ENCODE assay signal across 20 cellular contexts in genomic region chr2:241505781-241506201, GRCh38. TPM values are rescaled to one million over a fixed set of nuclear protein-coding genes. Genes with fewer than 3 reads are reported as not detected.
A peak's percentile ranks its signal among the peaks of the same experiment; 100 is the strongest.
DNase-seq lines count a peak whose midpoint lies in the region; ATAC-seq and TF ChIP-seq lines count a peak whose summit lies in the region.
"Had no signal": no experiment of that assay in that cellular context is flagged by ENCODE, and none has a peak within 500 bp of the region (broad histone marks: within the 10 kb centered on the region; RNA-seq: fewer than 3 reads in every experiment).

No MANE protein-coding gene starts in this region.

- H2AFZ ChIP-seq in SK-N-SH (ENCODE audit: low read depth), result no peak overlapping the region

- H3K9ac ChIP-seq in SK-N-SH (no peak overlapping the region), skeletal muscle satellite cell (ENCODE audit: low read depth, low read length) (no peak overlapping the region)

- 95% methylated on average over 4 of the region's 7 CpGs for WGBS in SK-N-SH (ENCODE audit: low lambda C conversion rate)

- H3K27me3 ChIP-seq in SK-N-SH (ENCODE audit: insufficient read depth) (no peaks in the 10 kb centered on the region), skeletal muscle satellite cell (ENCODE audit: control insufficient read depth, insufficient read depth, low read length) (no peaks in the 10 kb centered on the region)

- H4K20me1 ChIP-seq in SK-N-SH (ENCODE audit: insufficient read depth), result peaks cover 49% of the 10 kb centered on the region

- peaks cover 7 to 32% of the 10 kb centered on the region in 2 experiments; a peak in 2 of 4 replicates for H3K4me1 ChIP-seq in SK-N-SH (ENCODE audit: control insufficient read depth in 1 of 2, insufficient read depth in 2 of 2, low read depth in 1 of 2, low read length in 1 of 2)
- peaks cover 31% of the 10 kb centered on the region for H3K4me1 ChIP-seq in skeletal muscle satellite cell (ENCODE audit: control insufficient read depth, insufficient read depth, low read length)

- no peak for ATAC-seq in SK-N-SH treated with all-trans-retinoic acid at 6 μM for 48 hours
- ATAC-seq in GM18858 (IDR thresholded peaks at IDR 0.05; ENCODE audit: unreplicated experiment), result no peak
- no peak for ATAC-seq in natural killer cell

- CTCF ChIA-PET in SK-N-SH (lab: Yijun Ruan, JAX), result interaction anchor here (1.2 kb wide), 1 partner anchor 93 kb away, joined by 4 read pairs; no protein-coding TSS in a partner anchor
- CTCF ChIA-PET in RWPE1 (lab: Yijun Ruan, JAX), result no interaction called here

- H3K27ac ChIP-seq in SK-N-SH (ENCODE audit: low read depth in 2 of 2, low read length in 1 of 2) (peak overlapping the region in 1 of 2 experiments; percentile 4; a peak in 1 of 4 replicates), RWPE1 (peak overlapping the region; percentile 85)

- H3K4me2 ChIP-seq in SK-N-SH (peak overlapping the region; percentile 44; the same call in 1 of the 2 replicates), skeletal muscle satellite cell (ENCODE audit: low read length) (peak overlapping the region; percentile 88)

- no peak overlapping the region for H3K4me3 Mint-ChIP-seq in natural killer cell
- H3K4me3 Mint-ChIP-seq: T-helper 1 cell treated with Interleukin-12 subunit alpha and Interleukin-12 subunit beta and Interleukin-4 antibody, amounts not matched to agents 30 μg/mL and 1 μg/mL, for 36 hours had no signal

- TF ChIP-seq EP300 in SK-N-SH (IDR thresholded peaks at IDR 0.05; ENCODE audit: borderline replicate concordance in 1 of 2, low read depth in 1 of 2, low read length in 1 of 2), result no peak

- POLR2A ChIA-PET in SK-N-SH (lab: Yijun Ruan, JAX) (no interaction called here), RWPE1 (lab: Yijun Ruan, JAX; ENCODE audit: low non-redundant PET) (no interaction called here)

- no peaks in the 10 kb centered on the region for H3K27me3 Mint-ChIP-seq in natural killer cell (ENCODE audit: low read depth in 2 of 2)
- H3K27me3 Mint-ChIP-seq: naive B cell had no signal

- H3K9me2 ChIP-seq in SK-N-SH, result no peaks in the 10 kb centered on the region

- peaks cover 73% of the 10 kb centered on the region for H3K79me2 ChIP-seq in SK-N-SH (ENCODE audit: insufficient read depth)

- no peaks in the 10 kb centered on the region for H3K9me3 Mint-ChIP-seq in natural killer cell
- H3K9me3 Mint-ChIP-seq: naive B cell; T-helper 1 cell treated with Interleukin-12 subunit alpha and Interleukin-12 subunit beta and Interleukin-4 antibody, amounts not matched to agents 30 μg/mL and 1 μg/mL, for 36 hours had no signal

- H3K4me1 Mint-ChIP-seq in natural killer cell, result peaks cover 7 to 31% of the 10 kb centered on the region in 2 donors

- H3K4me3 ChIP-seq in SK-N-SH (ENCODE audit: low read depth in 2 of 2, low read length in 1 of 2) (no peak overlapping the region), iPS-18c (ENCODE audit: insufficient read depth, low read depth, low read length) (peak overlapping the region; percentile 15; the same call in 1 of the 2 replicates), skeletal muscle satellite cell (ENCODE audit: low read length) (peak overlapping the region; percentile 97)
- H3K4me3 ChIP-seq: lung had no signal

- intact Hi-C loops in natural killer cell (cut with micrococcal nuclease), result loop anchor here (5.0 kb wide), 2 partner anchors 132 to 188 kb away; partner anchors contain the start of genes ATG4B, HDLBP, SEPTIN2 and THAP4

- H3K36me3 ChIP-seq in SK-N-SH (replicated peaks in 1 of 2; ENCODE audit: control insufficient read depth in 1 of 2, insufficient read depth in 2 of 2, low read length in 1 of 2) (peaks cover 0 to 6% of the 10 kb centered on the region in 2 experiments), skeletal muscle satellite cell (ENCODE audit: insufficient read depth, low read length) (peaks cover 11% of the 10 kb centered on the region)

- TF ChIP-seq RAD21 in SK-N-SH (IDR thresholded peaks at IDR 0.05; ENCODE audit: low read length), result no peak

- H3K36me3 Mint-ChIP-seq in natural killer cell, result no peaks in the 10 kb centered on the region
- H3K36me3 Mint-ChIP-seq: naive B cell had no signal

- no peaks in the 10 kb centered on the region for H3F3A ChIP-seq in SK-N-SH (replicated peaks; ENCODE audit: insufficient read depth)

- no peaks in the 10 kb centered on the region for H3K9me3 ChIP-seq in SK-N-SH
- H3K9me3 ChIP-seq in iPS-18c (ENCODE audit: control insufficient read depth, insufficient read depth, low read length), result no peaks in the 10 kb centered on the region
- H3K9me3 ChIP-seq in skeletal muscle satellite cell (replicated peaks; ENCODE audit: low read length), result no peaks in the 10 kb centered on the region

- H3K27ac Mint-ChIP-seq in natural killer cell, result no peak overlapping the region
- H3K27ac Mint-ChIP-seq: T-helper 1 cell treated with Interleukin-12 subunit alpha and Interleukin-12 subunit beta and Interleukin-4 antibody, amounts not matched to agents 30 μg/mL and 1 μg/mL, for 36 hours had no signal

- TF ChIP-seq CTCF in SK-N-SH (IDR thresholded peaks at IDR 0.05), result no peak
- no peak for TF ChIP-seq CTCF in RWPE1 (conservative IDR thresholded peaks at IDR 0.05; ENCODE audit: low read depth)
- no peak for TF ChIP-seq CTCF in natural killer cell (IDR thresholded peaks at IDR 0.05)

- DNase-seq in SK-N-SH (peak; percentile 21), RWPE1 (ENCODE audit: low spot score) (no peak), NCI-H2081 treated with DMSO at 0.1 percent for 48 hours (lab: John Stamatoyannopoulos, UW) (no peak), natural killer cell (no peak)
- DNase-seq: 8988T; activated gamma-delta T cell treated with Interleukin-2 at 50 U/mL for 16 hours; AML-193; hypothalamus; naive B cell; NCI-H1417 treated with DMSO at 0.1 percent for 48 hours; NCI-H2171; NCI-H526 treated with DMSO at 0.1 percent for 48 hours; small intestine; stimulated activated CD4-positive, alpha-beta T cell treated with anti-CD3 and anti-CD28 coated beads, Interleukin-4, amount 100 ng/mL, for 24 hours had no signal

TF ChIP-seq in SK-N-SH, 30 proteins besides CTCF, POLR2A, EP300 and RAD21 (continues in another document):
- TF ChIP-seq, protein P1, sequence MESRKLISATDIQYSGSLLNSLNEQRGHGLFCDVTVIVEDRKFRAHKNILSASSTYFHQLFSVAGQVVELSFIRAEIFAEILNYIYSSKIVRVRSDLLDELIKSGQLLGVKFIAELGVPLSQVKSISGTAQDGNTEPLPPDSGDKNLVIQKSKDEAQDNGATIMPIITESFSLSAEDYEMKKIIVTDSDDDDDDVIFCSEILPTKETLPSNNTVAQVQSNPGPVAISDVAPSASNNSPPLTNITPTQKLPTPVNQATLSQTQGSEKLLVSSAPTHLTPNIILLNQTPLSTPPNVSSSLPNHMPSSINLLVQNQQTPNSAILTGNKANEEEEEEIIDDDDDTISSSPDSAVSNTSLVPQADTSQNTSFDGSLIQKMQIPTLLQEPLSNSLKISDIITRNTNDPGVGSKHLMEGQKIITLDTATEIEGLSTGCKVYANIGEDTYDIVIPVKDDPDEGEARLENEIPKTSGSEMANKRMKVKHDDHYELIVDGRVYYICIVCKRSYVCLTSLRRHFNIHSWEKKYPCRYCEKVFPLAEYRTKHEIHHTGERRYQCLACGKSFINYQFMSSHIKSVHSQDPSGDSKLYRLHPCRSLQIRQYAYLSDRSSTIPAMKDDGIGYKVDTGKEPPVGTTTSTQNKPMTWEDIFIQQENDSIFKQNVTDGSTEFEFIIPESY (IDR thresholded peaks at IDR 0.05; ENCODE audit: borderline replicate concordance, low read depth), result no peak
- no peak for TF ChIP-seq RFX5 (IDR thresholded peaks at IDR 0.05; ENCODE audit: low read length)
- TF ChIP-seq TAF1 (IDR thresholded peaks at IDR 0.05; ENCODE audit: borderline replicate concordance, low read depth, low read length), result no peak
- TF ChIP-seq FOSL2 (IDR thresholded peaks at IDR 0.05; ENCODE audit: borderline replicate concordance, low read depth), result no peak
- no peak for TF ChIP-seq MEF2A (IDR thresholded peaks at IDR 0.05; ENCODE audit: borderline replicate concordance, low read depth)
- TF ChIP-seq MXI1 (IDR thresholded peaks at IDR 0.05; ENCODE audit: low read depth, low read length), result no peak
- TF ChIP-seq EZH2phosphoT487 (IDR thresholded peaks at IDR 0.05; ENCODE audit: borderline replicate concordance, low read depth), result no peak

TF ChIP-seq in SK-N-SH treated with all-trans-retinoic acid at 6 μM for 48 hours, 23 proteins besides CTCF, POLR2A, EP300 and RAD21 (continues in another document):
- TF ChIP-seq POU6F1 (CRISPR knock-in tag; IDR thresholded peaks at IDR 0.05; ENCODE audit: borderline replicate concordance, low read depth) (no peak), OSR1 (CRISPR knock-in tag; IDR thresholded peaks at IDR 0.05) (no peak)

RNA-seq across cellular contexts. Expression of gene STK25, which starts 2.6 kb away (rescaled TPM):
- polyA plus RNA-seq in SK-N-SH (2012; rRNA removed), result 236 and 268 TPM in 2 replicates
- polyA plus RNA-seq in SK-N-SH (2012; cell fraction: cytosol; rRNA removed), result 94.5 and 143 TPM in 2 replicates
- 855 and 923 TPM in 2 replicates for polyA plus RNA-seq in SK-N-SH (2012; cell fraction: nucleus; rRNA removed)
- total RNA-seq in skeletal muscle satellite cell (2012; rRNA removed), result 211 and 235 TPM in 2 replicates
- 100 to 1,000 TPM; 110 to 140 (median 135) TPM for total RNA-seq in natural killer cell

RNA-seq across cellular contexts. Expression of gene BOK, which starts 52.8 kb away (rescaled TPM):
- 1.7 and 1.9 TPM in 2 replicates for polyA plus RNA-seq in SK-N-SH (2012; rRNA removed)
- polyA plus RNA-seq in SK-N-SH (2012; cell fraction: cytosol; rRNA removed), result 0.62 and 1.3 TPM in 2 replicates
- polyA plus RNA-seq in SK-N-SH (2012; cell fraction: nucleus; rRNA removed), result 2.8 and 3.1 TPM in 2 replicates
- 12.7 and 15.9 TPM in 2 replicates for total RNA-seq in skeletal muscle satellite cell (2012; rRNA removed)
- 10 to 100 TPM; 11.0 to 23.7 (median 19.6) TPM for total RNA-seq in natural killer cell

Comparison
In these comparisons a context has a peak if more than half of its experiments do, and no peak if none do; other contexts are left out.
1. H3K4me3 ChIP-seq: peak in iPS-18c (single experiment) and skeletal muscle satellite cell (single experiment); none in SK-N-SH (0 of 2).